In the genomic region with DNA sequence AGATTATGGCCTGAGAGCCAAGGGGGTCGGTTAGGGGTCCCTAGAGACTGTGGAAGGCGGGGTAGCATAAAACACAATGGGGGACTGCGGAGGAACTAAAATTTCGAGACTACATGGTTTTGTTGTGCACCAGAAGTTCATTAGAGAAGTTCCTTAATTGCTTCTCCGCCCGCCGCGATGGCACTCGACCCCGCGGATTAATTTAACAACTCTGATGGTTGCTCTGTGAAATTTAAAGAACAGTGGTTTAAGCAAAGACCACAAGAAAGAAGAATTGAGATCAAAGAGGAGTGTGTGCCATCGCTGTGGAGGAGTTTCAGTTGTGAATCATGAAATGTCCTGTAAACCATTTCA, we compare ENCODE assay signal across 9 cellular contexts. TPM values are rescaled to one million over a fixed set of nuclear protein-coding genes. Genes with fewer than 3 reads are reported as not detected.
A peak's percentile ranks its signal among the peaks of the same experiment; 100 is the strongest.
DNase-seq lines count a peak whose midpoint lies in the region; ATAC-seq and TF ChIP-seq lines count a peak whose summit lies in the region.
"Had no signal": no experiment of that assay in that cellular context is flagged by ENCODE, and none has a peak within 500 bp of the region (broad histone marks: within the 10 kb centered on the region; RNA-seq: fewer than 3 reads in every experiment).

No MANE protein-coding gene starts in this region.

- H3K9me3 Mint-ChIP-seq in GM23338 (no peaks in the 10 kb centered on the region), mesothelial cell of epicardium (no peaks in the 10 kb centered on the region)

- H3K4me1 Mint-ChIP-seq in GM23338 (peaks cover 24% of the 10 kb centered on the region), mesothelial cell of epicardium (peaks cover 33% of the 10 kb centered on the region)

- H2AFZ ChIP-seq in GM23338, result peak overlapping the region; percentile 25; the same call in 1 of the 2 replicates

- H3K27ac Mint-ChIP-seq in GM23338, result no peak overlapping the region
- no peak overlapping the region for H3K27ac Mint-ChIP-seq in mesothelial cell of epicardium

- no peak overlapping the region for H3K4me3 ChIP-seq in GM23338

- peak overlapping the region; percentile 86; the same call in 1 of the 2 replicates for H3K4me2 ChIP-seq in GM23338

- H3K36me3 Mint-ChIP-seq in GM23338 (ENCODE audit: low read depth), result peaks cover 14% of the 10 kb centered on the region; the same call in 1 of the 3 replicates
- H3K36me3 Mint-ChIP-seq in mesothelial cell of epicardium, result no peaks in the 10 kb centered on the region

- no peaks in the 10 kb centered on the region for H3K36me3 ChIP-seq in GM23338 (ENCODE audit: insufficient read depth)
- H3K36me3 ChIP-seq: adrenal gland had no signal

- H3K4me3 Mint-ChIP-seq in GM23338 (peak overlapping the region; percentile 63), mesothelial cell of epicardium (peak overlapping the region; percentile 47)

- peaks cover 11% of the 10 kb centered on the region for H3F3A ChIP-seq in GM23338 (replicated peaks; ENCODE audit: low read depth)

- no peaks in the 10 kb centered on the region for H3K9me2 ChIP-seq in GM23338 (ENCODE audit: insufficient read depth)

- peaks cover 15% of the 10 kb centered on the region for H3K27me3 Mint-ChIP-seq in GM23338 (ENCODE audit: insufficient read depth, low read depth, poor library complexity)
- H3K27me3 Mint-ChIP-seq in mesothelial cell of epicardium (ENCODE audit: low read depth), result peaks cover 28% of the 10 kb centered on the region

- peaks cover 28% of the 10 kb centered on the region for H3K79me2 ChIP-seq in GM23338 (replicated peaks; ENCODE audit: insufficient read depth)

- no peak for DNase-seq in GM23338 (ENCODE audit: low spot score)
- no peak for DNase-seq in mesothelial cell of epicardium (ENCODE audit: low spot score in 2 of 2, unreplicated experiment in 2 of 2)
- no peak for DNase-seq in superior temporal gyrus (ENCODE audit: extremely low spot score)
- no peak for DNase-seq in NCI-H345 (lab: John Stamatoyannopoulos, UW)

- ATAC-seq in GM23338 (no peak), GM18907 (IDR thresholded peaks at IDR 0.05; ENCODE audit: unreplicated experiment) (no peak), HG02642 (IDR thresholded peaks at IDR 0.05; ENCODE audit: poor library complexity, unreplicated experiment) (no peak)

- H3K4me1 ChIP-seq in GM23338 (ENCODE audit: insufficient read depth), result peaks cover 26% of the 10 kb centered on the region

- H3K27ac ChIP-seq in 22Rv1 (no peak overlapping the region), GM23338 (ENCODE audit: low read depth) (no peak overlapping the region), VCaP (no peak overlapping the region)
- H3K27ac ChIP-seq: adrenal gland had no signal

- H3K27me3 ChIP-seq in GM23338 (ENCODE audit: insufficient read depth), result peaks cover 5% of the 10 kb centered on the region; the same call in 1 of the 2 replicates
- H3K27me3 ChIP-seq: adrenal gland had no signal

- peak; percentile 62 for TF ChIP-seq CTCF in 22Rv1 (IDR thresholded peaks at IDR 0.05)
- no peak for TF ChIP-seq CTCF in GM23338 (conservative IDR thresholded peaks at IDR 0.05; ENCODE audit: low read depth in 2 of 2)
- peak; percentile 51 for TF ChIP-seq CTCF in VCaP (conservative IDR thresholded peaks at IDR 0.05)
- peak; percentile 49 for TF ChIP-seq CTCF in mesothelial cell of epicardium (IDR thresholded peaks at IDR 0.05; ENCODE audit: unreplicated experiment)

- no peaks in the 10 kb centered on the region for H4K20me1 ChIP-seq in GM23338 (replicated peaks; ENCODE audit: insufficient read depth)

TF ChIP-seq in GM23338, 12 proteins besides CTCF, POLR2A, EP300 and RAD21 (continues in another document):
- TF ChIP-seq EZH2phosphoT487 (IDR thresholded peaks at IDR 0.05; ENCODE audit: unreplicated experiment) (no peak), POLR2AphosphoS5 (IDR thresholded peaks at IDR 0.05; ENCODE audit: low read depth) (no peak), ZNF114 (CRISPR knock-in tag; IDR thresholded peaks at IDR 0.05) (no peak)
- TF ChIP-seq, protein P1, sequence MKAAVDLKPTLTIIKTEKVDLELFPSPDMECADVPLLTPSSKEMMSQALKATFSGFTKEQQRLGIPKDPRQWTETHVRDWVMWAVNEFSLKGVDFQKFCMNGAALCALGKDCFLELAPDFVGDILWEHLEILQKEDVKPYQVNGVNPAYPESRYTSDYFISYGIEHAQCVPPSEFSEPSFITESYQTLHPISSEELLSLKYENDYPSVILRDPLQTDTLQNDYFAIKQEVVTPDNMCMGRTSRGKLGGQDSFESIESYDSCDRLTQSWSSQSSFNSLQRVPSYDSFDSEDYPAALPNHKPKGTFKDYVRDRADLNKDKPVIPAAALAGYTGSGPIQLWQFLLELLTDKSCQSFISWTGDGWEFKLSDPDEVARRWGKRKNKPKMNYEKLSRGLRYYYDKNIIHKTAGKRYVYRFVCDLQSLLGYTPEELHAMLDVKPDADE (IDR thresholded peaks at IDR 0.05), result no peak
- TF ChIP-seq, protein P2, sequence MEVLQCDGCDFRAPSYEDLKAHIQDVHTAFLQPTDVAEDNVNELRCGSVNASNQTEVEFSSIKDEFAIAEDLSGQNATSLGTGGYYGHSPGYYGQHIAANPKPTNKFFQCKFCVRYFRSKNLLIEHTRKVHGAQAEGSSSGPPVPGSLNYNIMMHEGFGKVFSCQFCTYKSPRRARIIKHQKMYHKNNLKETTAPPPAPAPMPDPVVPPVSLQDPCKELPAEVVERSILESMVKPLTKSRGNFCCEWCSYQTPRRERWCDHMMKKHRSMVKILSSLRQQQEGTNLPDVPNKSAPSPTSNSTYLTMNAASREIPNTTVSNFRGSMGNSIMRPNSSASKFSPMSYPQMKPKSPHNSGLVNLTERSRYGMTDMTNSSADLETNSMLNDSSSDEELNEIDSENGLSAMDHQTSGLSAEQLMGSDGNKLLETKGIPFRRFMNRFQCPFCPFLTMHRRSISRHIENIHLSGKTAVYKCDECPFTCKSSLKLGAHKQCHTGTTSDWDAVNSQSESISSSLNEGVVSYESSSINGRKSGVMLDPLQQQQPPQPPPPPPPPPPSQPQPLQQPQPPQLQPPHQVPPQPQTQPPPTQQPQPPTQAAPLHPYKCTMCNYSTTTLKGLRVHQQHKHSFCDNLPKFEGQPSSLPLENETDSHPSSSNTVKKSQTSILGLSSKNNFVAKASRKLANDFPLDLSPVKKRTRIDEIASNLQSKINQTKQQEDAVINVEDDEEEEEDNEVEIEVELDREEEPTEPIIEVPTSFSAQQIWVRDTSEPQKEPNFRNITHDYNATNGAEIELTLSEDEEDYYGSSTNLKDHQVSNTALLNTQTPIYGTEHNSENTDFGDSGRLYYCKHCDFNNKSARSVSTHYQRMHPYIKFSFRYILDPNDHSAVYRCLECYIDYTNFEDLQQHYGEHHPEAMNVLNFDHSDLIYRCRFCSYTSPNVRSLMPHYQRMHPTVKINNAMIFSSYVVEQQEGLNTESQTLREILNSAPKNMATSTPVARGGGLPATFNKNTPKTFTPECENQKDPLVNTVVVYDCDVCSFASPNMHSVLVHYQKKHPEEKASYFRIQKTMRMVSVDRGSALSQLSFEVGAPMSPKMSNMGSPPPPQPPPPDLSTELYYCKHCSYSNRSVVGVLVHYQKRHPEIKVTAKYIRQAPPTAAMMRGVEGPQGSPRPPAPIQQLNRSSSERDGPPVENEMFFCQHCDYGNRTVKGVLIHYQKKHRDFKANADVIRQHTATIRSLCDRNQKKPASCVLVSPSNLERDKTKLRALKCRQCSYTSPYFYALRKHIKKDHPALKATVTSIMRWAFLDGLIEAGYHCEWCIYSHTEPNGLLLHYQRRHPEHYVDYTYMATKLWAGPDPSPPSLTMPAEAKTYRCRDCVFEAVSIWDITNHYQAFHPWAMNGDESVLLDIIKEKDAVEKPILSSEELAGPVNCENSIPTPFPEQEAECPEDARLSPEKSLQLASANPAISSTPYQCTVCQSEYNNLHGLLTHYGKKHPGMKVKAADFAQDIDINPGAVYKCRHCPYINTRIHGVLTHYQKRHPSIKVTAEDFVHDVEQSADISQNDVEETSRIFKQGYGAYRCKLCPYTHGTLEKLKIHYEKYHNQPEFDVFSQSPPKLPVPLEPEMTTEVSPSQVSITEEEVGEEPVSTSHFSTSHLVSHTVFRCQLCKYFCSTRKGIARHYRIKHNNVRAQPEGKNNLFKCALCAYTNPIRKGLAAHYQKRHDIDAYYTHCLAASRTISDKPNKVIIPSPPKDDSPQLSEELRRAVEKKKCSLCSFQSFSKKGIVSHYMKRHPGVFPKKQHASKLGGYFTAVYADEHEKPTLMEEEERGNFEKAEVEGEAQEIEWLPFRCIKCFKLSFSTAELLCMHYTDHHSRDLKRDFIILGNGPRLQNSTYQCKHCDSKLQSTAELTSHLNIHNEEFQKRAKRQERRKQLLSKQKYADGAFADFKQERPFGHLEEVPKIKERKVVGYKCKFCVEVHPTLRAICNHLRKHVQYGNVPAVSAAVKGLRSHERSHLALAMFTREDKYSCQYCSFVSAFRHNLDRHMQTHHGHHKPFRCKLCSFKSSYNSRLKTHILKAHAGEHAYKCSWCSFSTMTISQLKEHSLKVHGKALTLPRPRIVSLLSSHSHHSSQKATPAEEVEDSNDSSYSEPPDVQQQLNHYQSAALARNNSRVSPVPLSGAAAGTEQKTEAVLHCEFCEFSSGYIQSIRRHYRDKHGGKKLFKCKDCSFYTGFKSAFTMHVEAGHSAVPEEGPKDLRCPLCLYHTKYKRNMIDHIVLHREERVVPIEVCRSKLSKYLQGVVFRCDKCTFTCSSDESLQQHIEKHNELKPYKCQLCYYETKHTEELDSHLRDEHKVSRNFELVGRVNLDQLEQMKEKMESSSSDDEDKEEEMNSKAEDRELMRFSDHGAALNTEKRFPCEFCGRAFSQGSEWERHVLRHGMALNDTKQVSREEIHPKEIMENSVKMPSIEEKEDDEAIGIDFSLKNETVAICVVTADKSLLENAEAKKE (CRISPR knock-in tag; IDR thresholded peaks at IDR 0.05), result no peak

RNA-seq across cellular contexts. Expression of a gene that starts 1.4 kb away (rescaled TPM):
- 42.1 and 60.7 TPM in 2 replicates for total RNA-seq in GM23338 (2014; rRNA removed; shearing (Covaris generic))
- 20.8 and 23.6 TPM in 2 replicates for polyA plus RNA-seq in GM23338 (2016; fragmentation: Nextera tagmentation; extraction: Ambion mirVana)
- 23.1 to 24.8 TPM (median 23.7 TPM) in 3 replicates for total RNA-seq in mesothelial cell of epicardium

Comparison
In these comparisons a context has a peak if more than half of its experiments do, and no peak if none do; other contexts are left out.
1. CTCF ChIP-seq: peak in 22Rv1 (single experiment), VCaP (single experiment) and mesothelial cell of epicardium (single experiment); none in GM23338 (0 of 2).